In the genomic region with DNA sequence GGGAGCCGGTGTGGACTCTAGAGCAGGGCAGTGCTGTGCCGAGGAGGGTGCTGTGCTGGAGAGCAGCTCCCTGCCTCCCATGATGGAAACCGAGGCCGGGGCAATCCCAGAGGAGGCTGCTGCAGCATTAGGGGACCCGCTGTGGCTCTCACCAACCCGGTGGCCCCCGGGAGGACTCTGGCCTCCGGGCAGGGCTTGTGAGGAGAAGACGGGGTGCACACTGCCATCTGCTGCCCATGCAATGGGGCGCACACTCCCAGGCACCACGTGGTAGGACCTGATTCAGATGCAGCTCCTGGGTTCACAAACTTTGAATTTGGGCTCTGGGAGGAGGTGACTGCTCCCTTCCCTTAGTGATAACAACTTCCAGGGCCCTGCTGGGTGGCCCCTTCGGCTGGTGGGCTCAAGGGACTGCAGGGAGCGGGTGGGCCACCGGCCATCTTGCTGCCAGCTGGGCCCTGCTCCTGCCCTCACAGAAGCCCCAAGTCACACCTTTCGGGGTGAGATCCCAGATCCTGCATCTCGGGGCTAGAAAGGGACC, we compare ENCODE assay signal across 9 cellular contexts.
DNase-seq lines count a peak whose midpoint lies in the region; ATAC-seq and TF ChIP-seq lines count a peak whose summit lies in the region.
"Had no signal": no experiment of that assay in that cellular context is flagged by ENCODE, and none has a peak within 500 bp of the region (broad histone marks: within the 10 kb centered on the region; RNA-seq: fewer than 3 reads in every experiment).

No MANE protein-coding gene starts in this region.

- H3K27me3 Mint-ChIP-seq in neural progenitor cell (ENCODE audit: insufficient read depth, low read depth) = peaks cover 22% of the 10 kb centered on the region

- H2AFZ ChIP-seq in Karpas-422 (ENCODE audit: low read length) = no peak overlapping the region
- no peak overlapping the region for H2AFZ ChIP-seq in neural progenitor cell (replicated peaks)

- H3K9me2 ChIP-seq in Karpas-422 (replicated peaks; ENCODE audit: insufficient read depth, low read length) = no peaks in the 10 kb centered on the region

- H3K4me1 Mint-ChIP-seq in neural progenitor cell = no peaks in the 10 kb centered on the region

- H3K36me3 ChIP-seq in Karpas-422 (ENCODE audit: insufficient read depth, low read length) (no peaks in the 10 kb centered on the region), breast epithelium (no peaks in the 10 kb centered on the region), neural progenitor cell (no peaks in the 10 kb centered on the region)

- no peaks in the 10 kb centered on the region for H3F3A ChIP-seq in neural progenitor cell (ENCODE audit: low read depth)

- H3K27me3 ChIP-seq in Karpas-422 (ENCODE audit: low read length) (no peaks in the 10 kb centered on the region), breast epithelium (no peaks in the 10 kb centered on the region), neural progenitor cell (peaks cover 25% of the 10 kb centered on the region)

- no peak overlapping the region for H3K27ac Mint-ChIP-seq in neural progenitor cell

- H3K79me2 ChIP-seq in Karpas-422 (ENCODE audit: low read length) = no peaks in the 10 kb centered on the region
- H3K79me2 ChIP-seq in neural progenitor cell (ENCODE audit: low read depth) = no peaks in the 10 kb centered on the region

- DNase-seq in EL = peak; percentile 25
- DNase-seq in Karpas-422 = peak; percentile 70
- peak in 1 of 2 donors; percentile 47 for DNase-seq in breast epithelium (ENCODE audit: low spot score in 2 of 2)
- peak; percentile 50 for DNase-seq in neural progenitor cell (ENCODE audit: low spot score)
- no peak for DNase-seq in cerebellar nuclear complex (lab: John Stamatoyannopoulos, UW)
- DNase-seq in effector CD8-positive, alpha-beta T cell (lab: John Stamatoyannopoulos, UW) = no peak
- DNase-seq: NCI-H1105 had no signal

- H3K4me3 Mint-ChIP-seq in neural progenitor cell = no peak overlapping the region

- H3K9ac ChIP-seq in Karpas-422 (ENCODE audit: low read length) = no peak overlapping the region
- no peak overlapping the region for H3K9ac ChIP-seq in neural progenitor cell

- TF ChIP-seq CTCF in breast epithelium (IDR thresholded peaks at IDR 0.05) (no peak), neural progenitor cell (IDR thresholded peaks at IDR 0.05) (peak; percentile 46)

- ATAC-seq in GM18502 (IDR thresholded peaks at IDR 0.05; ENCODE audit: poor library complexity, unreplicated experiment) (no peak), GM18505 (IDR thresholded peaks at IDR 0.05; ENCODE audit: unreplicated experiment) (no peak)

- no peak for TF ChIP-seq POLR2A in breast epithelium (IDR thresholded peaks at IDR 0.05)
- TF ChIP-seq POLR2A in GM18505 (IDR thresholded peaks at IDR 0.05; ENCODE audit: borderline replicate concordance, extremely low read depth, insufficient read depth, insufficient read length) = no peak

- no peaks in the 10 kb centered on the region for H3K9me3 Mint-ChIP-seq in neural progenitor cell

- H3K4me3 ChIP-seq in Karpas-422 (ENCODE audit: low read length) = no peak overlapping the region
- no peak overlapping the region for H3K4me3 ChIP-seq in breast epithelium
- H3K4me3 ChIP-seq in neural progenitor cell = no peak overlapping the region

- H3K4me2 ChIP-seq in Karpas-422 (ENCODE audit: low read depth, low read length, poor library complexity, severe bottlenecking) = no peak overlapping the region
- H3K4me2 ChIP-seq in neural progenitor cell = no peak overlapping the region

- H3K9me3 ChIP-seq in Karpas-422 (ENCODE audit: low read length) = no peaks in the 10 kb centered on the region
- H3K9me3 ChIP-seq in breast epithelium = no peaks in the 10 kb centered on the region
- H3K9me3 ChIP-seq in neural progenitor cell (ENCODE audit: low read depth) = no peaks in the 10 kb centered on the region

- H3K36me3 Mint-ChIP-seq in neural progenitor cell = no peaks in the 10 kb centered on the region

- H4K20me1 ChIP-seq in Karpas-422 (ENCODE audit: insufficient read depth, low read depth, low read length) (no peaks in the 10 kb centered on the region), neural progenitor cell (ENCODE audit: low read depth) (no peaks in the 10 kb centered on the region)

- H3K4me1 ChIP-seq in Karpas-422 (ENCODE audit: low read length) = no peaks in the 10 kb centered on the region
- H3K4me1 ChIP-seq in breast epithelium = peaks cover 7 to 15% of the 10 kb centered on the region in 2 donors
- no peaks in the 10 kb centered on the region for H3K4me1 ChIP-seq in neural progenitor cell

- intact Hi-C loops in breast epithelium (cut with DNase I; ENCODE audit: low total_unique reads) = loop anchor here (10.0 kb wide), 1 partner anchor 272 kb away; no protein-coding TSS in a partner anchor

- no peak overlapping the region for H3K27ac ChIP-seq in Karpas-422 (ENCODE audit: low read length)
- peak overlapping the region; percentile 84 to 90 for H3K27ac ChIP-seq in breast epithelium
- H3K27ac ChIP-seq in neural progenitor cell = no peak overlapping the region

Comparison
In these comparisons a context has a peak if more than half of its experiments do, and no peak if none do; other contexts are left out.
1. DNase-seq: peak in EL (single experiment), Karpas-422 (single experiment) and neural progenitor cell (single experiment); none in cerebellar nuclear complex (0 of 2) and effector CD8-positive, alpha-beta T cell (single experiment).
2. H3K27ac ChIP-seq: peak in breast epithelium (2 of 2); none in Karpas-422 (single experiment) and neural progenitor cell (single experiment).